8 cellular contexts compared by ENCODE assay signal in the genomic region with DNA sequence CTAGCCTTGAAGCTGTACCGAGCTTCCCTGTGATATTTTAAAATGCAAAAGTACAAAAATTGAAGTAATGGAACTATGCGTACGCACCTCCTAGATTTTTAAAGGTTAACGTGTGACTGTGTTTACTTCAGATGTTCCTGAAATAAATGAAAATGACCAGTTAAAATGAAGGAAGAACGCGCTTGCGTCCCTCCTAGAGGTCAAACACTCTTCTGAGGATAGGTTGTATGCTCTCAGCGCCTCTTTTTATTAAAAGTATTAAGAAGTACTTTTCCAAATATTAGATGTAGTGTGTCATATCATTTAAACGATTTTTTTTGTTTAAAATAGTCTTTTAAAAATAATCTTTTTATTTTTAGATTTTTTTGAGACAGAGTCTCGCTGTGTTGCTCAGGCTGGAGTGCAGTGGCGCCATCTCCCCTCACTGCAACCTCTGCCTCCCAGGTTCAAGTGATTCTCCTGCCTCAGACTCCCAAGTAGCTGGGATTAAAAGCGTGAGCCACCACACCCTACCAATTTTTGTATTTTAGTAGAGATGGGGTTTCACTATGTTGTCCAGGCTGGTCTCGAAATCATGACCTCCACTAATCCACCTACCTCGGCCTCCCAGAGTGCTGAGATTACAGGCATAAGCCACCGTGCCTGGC. TPM values are rescaled to one million over a fixed set of nuclear protein-coding genes. Genes with fewer than 3 reads are reported as not detected.
DNase-seq lines count a peak whose midpoint lies in the region; ATAC-seq and TF ChIP-seq lines count a peak whose summit lies in the region.

No MANE protein-coding gene starts in this region.

- ATAC-seq in DND-41 (ENCODE audit: insufficient read depth, low read depth) (no peak), HG03060 (IDR thresholded peaks at IDR 0.05; ENCODE audit: low read depth, unreplicated experiment) (peak; percentile 6), left colon (peak; percentile 11), HG03045 (IDR thresholded peaks at IDR 0.05; ENCODE audit: unreplicated experiment) (no peak)

- intact Hi-C loops in left colon (cut with DNase I, micrococcal nuclease) = no loop called here
- intact Hi-C loops in transverse colon (cut with DNase I; ENCODE audit: low total_unique reads) = loop anchor here (10.0 kb wide), 1 partner anchor 1138 kb away; no protein-coding TSS in a partner anchor

- H4K20me1 ChIP-seq in DND-41 (ENCODE audit: insufficient read depth, low read length) = no peaks in the 10 kb centered on the region

- H3K9me3 ChIP-seq in DND-41 (ENCODE audit: insufficient read depth, low read length, severe bottlenecking) (no peaks in the 10 kb centered on the region), transverse colon (no peaks in the 10 kb centered on the region)

- 25 to 28% (median 27%) methylated on average over 15 of the region's 15 CpGs for WGBS in adipose tissue, 3 donors
- 15 to 18% methylated on average over 14 to 15 of the region's 15 CpGs for WGBS in transverse colon (ENCODE audit: low coverage in 1 of 2), 2 donors

- peak overlapping the region; percentile 73 for H3K4me2 ChIP-seq in DND-41 (ENCODE audit: insufficient read depth, low read length)

- H3K27ac ChIP-seq in DND-41 (ENCODE audit: low read length) (peak overlapping the region; percentile 85), adipose tissue (ENCODE audit: low read depth, low read length) (peak overlapping the region; percentile 85), transverse colon (peak overlapping the region; percentile 86 to 90 (median 88))

- no peak for TF ChIP-seq EP300 in transverse colon (IDR thresholded peaks at IDR 0.05; ENCODE audit: low read depth)

- TF ChIP-seq CTCF in DND-41 (IDR thresholded peaks at IDR 0.05; ENCODE audit: borderline replicate concordance, extremely low read depth, low read length, poor library complexity, severe bottlenecking) (peak; percentile 9), transverse colon (IDR thresholded peaks at IDR 0.05) (no peak), GM13976 (IDR thresholded peaks at IDR 0.05; ENCODE audit: borderline replicate concordance, control extremely low read depth, extremely low read depth, insufficient read depth, missing control alignments) (no peak)

- no peak for TF ChIP-seq POLR2A in transverse colon (IDR thresholded peaks at IDR 0.05)

- H3K79me2 ChIP-seq in DND-41 (ENCODE audit: insufficient read depth, low read length) = no peaks in the 10 kb centered on the region

- in situ Hi-C loops in transverse colon (cut with MboI; ENCODE audit: low pct_ligation_motif_present in 1 of 4, low pct_unique_long_range_greater_than_20kb in 1 of 4, low sequenced_read_pairs in 3 of 4) = no loop called here
- in situ Hi-C loops in GM13976 (cut with MboI; ENCODE audit: low sequenced_read_pairs, unreplicated experiment) = no loop called here

- DNase-seq in DND-41 = peak; percentile 16
- peak in 1 of 2 donors; percentile 28 for DNase-seq in left colon
- DNase-seq in transverse colon = peak; percentile 21
- DNase-seq in NCI-H1048 (lab: John Stamatoyannopoulos, UW) = no peak
- DNase-seq in GM13976 (ENCODE audit: low spot score) = no peak

- H2AFZ ChIP-seq in DND-41 (ENCODE audit: low read depth, low read length) = peak overlapping the region; percentile 98

- H3K36me3 ChIP-seq in DND-41 (ENCODE audit: insufficient read depth, low read length) (peaks cover 8% of the 10 kb centered on the region), transverse colon (peaks cover 0 to 6% (median 0%) of the 10 kb centered on the region in 4 donors)

- H3K4me3 ChIP-seq in DND-41 (ENCODE audit: low read depth in 1 of 2, low read length in 2 of 2) (peak overlapping the region; percentile 79 to 87), transverse colon (peak overlapping the region; percentile 26 to 61 (median 51))

- peaks cover 30% of the 10 kb centered on the region for H3K4me1 ChIP-seq in DND-41 (ENCODE audit: insufficient read depth, low read length)
- peaks cover 5 to 24% (median 13%) of the 10 kb centered on the region in 4 donors for H3K4me1 ChIP-seq in transverse colon

- H3K27me3 ChIP-seq in DND-41 (ENCODE audit: insufficient read depth, low read length, poor library complexity) (no peaks in the 10 kb centered on the region), transverse colon (no peaks in the 10 kb centered on the region)

- H3K9ac ChIP-seq in DND-41 (ENCODE audit: low read depth, low read length) = peak overlapping the region; percentile 86

RNA-seq across cellular contexts. Expression of a gene that starts 30.6 kb away (rescaled TPM):
- polyA plus RNA-seq in adipose tissue = 1 to 10 TPM; 1.5 to 9.6 (median 3.2) TPM
- 10 to 100 TPM in 1 of 2 donors, 1 to 10 TPM in 1; 9.6 to 13.2 TPM for total RNA-seq in left colon
- 10 to 100 TPM in 2 of 4 donors, 1 to 10 TPM in 2; 9.4 to 14.4 (median 9.9) TPM for total RNA-seq in transverse colon

Comparison
In these comparisons a context has a peak if more than half of its experiments do, and no peak if none do; other contexts are left out.
1. ATAC-seq: peak in HG03060 (single experiment) and left colon (single experiment); none in DND-41 (single experiment) and HG03045 (single experiment).
2. DNase-seq: peak in DND-41 (single experiment) and transverse colon (single experiment); none in NCI-H1048 (single experiment) and GM13976 (single experiment).
3. Peak in every context shown above with its lines, with median percentiles within 50 percentile points of each other: H3K27ac ChIP-seq.